ENCODE assay signal across 18 cellular contexts in the genomic region with DNA sequence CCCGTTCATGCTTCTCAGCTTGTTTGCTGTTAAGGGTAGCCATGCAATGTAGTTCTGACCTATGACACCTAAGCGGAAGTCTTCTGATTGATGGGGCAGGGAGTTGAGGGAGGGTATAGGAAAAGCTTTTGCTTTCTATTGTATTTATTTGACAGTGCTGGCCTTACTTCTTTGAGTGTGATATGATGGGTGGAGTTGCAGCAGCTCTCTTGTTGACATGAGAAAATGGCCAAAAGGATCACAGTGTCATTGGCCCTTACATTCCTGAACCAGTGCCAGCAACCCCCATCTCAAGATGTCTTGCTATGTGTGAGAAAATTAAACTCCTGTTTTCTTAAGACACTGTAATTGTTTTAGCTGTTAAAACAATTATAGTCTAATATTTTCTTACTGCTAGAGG.
DNase-seq lines count a peak whose midpoint lies in the region; ATAC-seq, FAIRE-seq and TF ChIP-seq lines count a peak whose summit lies in the region.
"Had no signal": no experiment of that assay in that cellular context is flagged by ENCODE, and none has a peak within 500 bp of the region (broad histone marks: within the 10 kb centered on the region; RNA-seq: fewer than 3 reads in every experiment).

No MANE protein-coding gene starts in this region.

- no peak for TF ChIP-seq POLR2A in IMR-90 (IDR thresholded peaks at IDR 0.05; ENCODE audit: low read depth, low read length)
- no peak for TF ChIP-seq POLR2A in endothelial cell of umbilical vein (IDR thresholded peaks at IDR 0.05; ENCODE audit: low read depth, low read length)

- no peak overlapping the region for H3K4me3 Mint-ChIP-seq in osteocyte (ENCODE audit: unreplicated experiment)
- no peak overlapping the region for H3K4me3 Mint-ChIP-seq in endothelial cell (ENCODE audit: unreplicated experiment)
- H3K4me3 Mint-ChIP-seq: CD4-positive, alpha-beta memory T cell; GM23338; H9 had no signal

- H3K27me3 Mint-ChIP-seq in osteocyte (ENCODE audit: unreplicated experiment) (no peaks in the 10 kb centered on the region), endothelial cell (ENCODE audit: unreplicated experiment) (peaks cover 3% of the 10 kb centered on the region)
- H3K27me3 Mint-ChIP-seq: CD4-positive, alpha-beta memory T cell had no signal

- TF ChIP-seq CTCF in IMR-90 (conservative IDR thresholded peaks at IDR 0.05; ENCODE audit: low read depth, low read length) (no peak), endothelial cell of umbilical vein (IDR thresholded peaks at IDR 0.05; ENCODE audit: extremely low read depth in 1 of 2, insufficient read depth in 1 of 2, low read depth in 1 of 2, low read length in 2 of 2) (no peak), osteocyte (IDR thresholded peaks at IDR 0.05) (no peak), endothelial cell (IDR thresholded peaks at IDR 0.05; ENCODE audit: unreplicated experiment) (no peak)

- 40% methylated on average over 1 of the region's 2 CpGs; no CpG with 5 or more reads in 1 of the 2 experiments for WGBS in IMR-90 (ENCODE audit: extremely low coverage in 2 of 2, insufficient read length in 1 of 2), 2 experiments

- H4K20me1 ChIP-seq in IMR-90 (ENCODE audit: insufficient read depth, low read length) = no peaks in the 10 kb centered on the region
- no peaks in the 10 kb centered on the region for H4K20me1 ChIP-seq in endothelial cell of umbilical vein (replicated peaks; ENCODE audit: control insufficient read depth, extremely low read depth, insufficient read depth, low read length)

- H3K27ac ChIP-seq in IMR-90 (ENCODE audit: insufficient read depth, low read length) = no peak overlapping the region
- H3K27ac ChIP-seq in endothelial cell of umbilical vein (ENCODE audit: insufficient read depth, low read depth, low read length) = no peak overlapping the region

- no peaks in the 10 kb centered on the region for H3K79me1 ChIP-seq in IMR-90 (ENCODE audit: low read depth in 1 of 2, low read length in 2 of 2)

- in situ Hi-C loops in IMR-90 (cut with MboI; ENCODE audit: low sequenced_read_pairs) = no loop called here

- no peak overlapping the region for H2AK9ac ChIP-seq in IMR-90 (replicated peaks; ENCODE audit: low read depth, low read length, poor library complexity)

- CTCF ChIA-PET in IMR-90 (lab: Yijun Ruan, JAX) = interaction anchor here (0.6 to 0.9 kb wide), 3 partner anchors 19 to 592 kb away, joined by 3 to 5 read pairs (median 3); no protein-coding TSS in a partner anchor
- CTCF ChIA-PET in endothelial cell of umbilical vein (lab: Charles Lee) = interaction anchor here (0.7 kb wide), 1 partner anchor 13 kb away, joined by 3 read pairs; no protein-coding TSS in a partner anchor

- H2AK5ac ChIP-seq in IMR-90 (ENCODE audit: low read depth, low read length) = 0 out of 2 replicates have a peak overlapping the region, but pooled peaks have one; percentile 33

- no peak for TF ChIP-seq RAD21 in IMR-90 (IDR thresholded peaks at IDR 0.05; ENCODE audit: low read length)

- H3K4me2 ChIP-seq in IMR-90 (ENCODE audit: low read depth, low read length) = no peak overlapping the region
- H3K4me2 ChIP-seq in endothelial cell of umbilical vein (ENCODE audit: insufficient read depth, low read length) = no peak overlapping the region
- H3K4me2 ChIP-seq: GM23338 had no signal

- no peak for DNase-seq in IMR-90
- DNase-seq in endothelial cell of umbilical vein (ENCODE audit: low read depth, low spot score) = peak; percentile 34
- no peak for DNase-seq in osteocyte (ENCODE audit: extremely low spot score, unreplicated experiment)
- DNase-seq in NCI-H2196 treated with DMSO at 0.1 percent for 48 hours (lab: John Stamatoyannopoulos, UW; ENCODE audit: unreplicated experiment) = no peak
- DNase-seq in NCI-H345 treated with DMSO at 0.1 percent for 48 hours (lab: John Stamatoyannopoulos, UW; ENCODE audit: unreplicated experiment) = no peak
- DNase-seq in endothelial cell (ENCODE audit: low spot score) = no peak
- DNase-seq in stimulated activated naive CD8-positive, alpha-beta T cell treated with anti-CD3 and anti-CD28 coated beads, Interleukin-15, Interleukin-2, amounts not matched to agents 100 U/mL and 50 U/mL, for 24 hours = no peak
- DNase-seq: C1 segment of cervical spinal cord; CD4-positive, alpha-beta memory T cell; COR-L47; DMS153; DND-41; EL; GDM1; H9 had no signal

- H3K79me2 ChIP-seq in endothelial cell of umbilical vein (ENCODE audit: control insufficient read depth, insufficient read depth, low read length) = no peaks in the 10 kb centered on the region

- H4K5ac ChIP-seq in IMR-90 (ENCODE audit: low read depth, low read length) = no peak overlapping the region

- intact Hi-C loops in IMR-90 (cut with micrococcal nuclease) (no loop called here), endothelial cell of umbilical vein (cut with micrococcal nuclease) (no loop called here)

- FAIRE-seq in endothelial cell of umbilical vein (lab: Jason Lieb, UNC) = no peak
- FAIRE-seq: GM12878 had no signal

- dilution Hi-C loops in IMR-90 (cut with HindIII; ENCODE audit: low sequenced_read_pairs, unreplicated experiment) (no loop called here), endothelial cell of umbilical vein (cut with MboI; ENCODE audit: extremely low pct_ligation_motif_present, low sequenced_read_pairs) (no loop called here)

- H3K9ac ChIP-seq in IMR-90 (ENCODE audit: low read depth, low read length) (no peak overlapping the region), endothelial cell of umbilical vein (replicated peaks; ENCODE audit: extremely low read depth, insufficient read depth, low read length) (no peak overlapping the region)

- H2BK20ac ChIP-seq in IMR-90 (ENCODE audit: low read depth, low read length) = no peak overlapping the region

- H3K36me3 Mint-ChIP-seq in osteocyte (ENCODE audit: unreplicated experiment) (peaks cover 2% of the 10 kb centered on the region), endothelial cell (ENCODE audit: low read depth, unreplicated experiment) (no peaks in the 10 kb centered on the region)
- H3K36me3 Mint-ChIP-seq: CD4-positive, alpha-beta memory T cell had no signal

- POLR2A ChIA-PET in IMR-90 (lab: Charles Lee; ENCODE audit: unreplicated experiment) = no interaction called here
- POLR2A ChIA-PET in endothelial cell of umbilical vein (lab: Charles Lee) = no interaction called here

- H3K4me3 ChIP-seq in IMR-90 (ENCODE audit: insufficient read depth, low read depth, low read length) (no peak overlapping the region), endothelial cell of umbilical vein (replicated peaks in 1 of 3; ENCODE audit: insufficient read depth in 1 of 3, low read depth in 1 of 3, low read length in 3 of 3) (no peak overlapping the region)
- H3K4me3 ChIP-seq: GM12878, GM23338 had no signal

- H3K23ac ChIP-seq in IMR-90 (ENCODE audit: low read depth, low read length) = no peak overlapping the region

- H3K4me1 ChIP-seq in IMR-90 (ENCODE audit: control insufficient read depth, insufficient read depth, low read length) = peaks cover 9% of the 10 kb centered on the region
- H3K4me1 ChIP-seq in endothelial cell of umbilical vein (ENCODE audit: control insufficient read depth, extremely low read depth, insufficient read depth, low read length) = peaks cover 3% of the 10 kb centered on the region

- H3K56ac ChIP-seq in IMR-90 (ENCODE audit: extremely low read depth, insufficient read depth, low read length) = no peak overlapping the region

- no peak overlapping the region for H3K4ac ChIP-seq in IMR-90 (ENCODE audit: low read depth, low read length)

- no peak overlapping the region for H2BK15ac ChIP-seq in IMR-90 (ENCODE audit: low read depth, low read length)

- H2AFZ ChIP-seq in IMR-90 (replicated peaks; ENCODE audit: low read length, poor library complexity) (no peak overlapping the region), endothelial cell of umbilical vein (ENCODE audit: low read depth, low read length) (no peak overlapping the region)
- H2AFZ ChIP-seq: GM23338 had no signal

- H4K91ac ChIP-seq in IMR-90 (ENCODE audit: insufficient read depth, low read depth, low read length) = no peak overlapping the region

- H3K9me3 ChIP-seq in IMR-90 (ENCODE audit: control insufficient read depth, insufficient read depth, low read length) (no peaks in the 10 kb centered on the region), endothelial cell of umbilical vein (replicated peaks; ENCODE audit: control insufficient read depth, insufficient read depth, low read length) (no peaks in the 10 kb centered on the region)

- no peak overlapping the region for H3K18ac ChIP-seq in IMR-90 (ENCODE audit: low read depth, low read length)

- peaks cover 6% of the 10 kb centered on the region for H3K9me3 Mint-ChIP-seq in osteocyte (ENCODE audit: unreplicated experiment)
- no peaks in the 10 kb centered on the region for H3K9me3 Mint-ChIP-seq in endothelial cell (ENCODE audit: unreplicated experiment)
- H3K9me3 Mint-ChIP-seq: GM23338, H9 had no signal

- BruUV-seq in IMR-90 (replicated peaks; lab: Mats Ljungman, UMichigan) (no TSS peak), endothelial cell of umbilical vein (replicated peaks; lab: Mats Ljungman, UMichigan) (no TSS peak)

- ATAC-seq in IMR-90 (ENCODE audit: low read depth) = no peak
- no peak for ATAC-seq in stimulated activated naive CD8-positive, alpha-beta T cell treated with anti-CD3 and anti-CD28 coated beads, Interleukin-15, Interleukin-2, amounts not matched to agents 100 U/mL and 50 U/mL, for 24 hours
- ATAC-seq: GM12878, GM23338, HCT116 had no signal

- H3K4me1 Mint-ChIP-seq in osteocyte (ENCODE audit: unreplicated experiment) (peaks cover 26% of the 10 kb centered on the region), endothelial cell (ENCODE audit: unreplicated experiment) (no peaks in the 10 kb centered on the region)
- H3K4me1 Mint-ChIP-seq: CD4-positive, alpha-beta memory T cell; GM23338; H9 had no signal

- H2BK5ac ChIP-seq in IMR-90 (ENCODE audit: low read depth, low read length, poor library complexity, severe bottlenecking) = no peak overlapping the region

- no peak overlapping the region for H2BK120ac ChIP-seq in IMR-90 (ENCODE audit: low read depth, low read length)

- H3K27ac Mint-ChIP-seq in osteocyte (ENCODE audit: unreplicated experiment) (peak overlapping the region; percentile 66), endothelial cell (ENCODE audit: unreplicated experiment) (no peak overlapping the region)
- H3K27ac Mint-ChIP-seq: CD4-positive, alpha-beta memory T cell; GM23338; H9 had no signal

- 0 out of 2 replicates have a peak overlapping the region, but pooled peaks have one; percentile 48 for H3K14ac ChIP-seq in IMR-90 (replicated peaks; ENCODE audit: low read depth, low read length)

- H4K8ac ChIP-seq in IMR-90 (ENCODE audit: low read depth in 2 of 2, low read length in 2 of 2) = no peak overlapping the region

- H3K27me3 ChIP-seq in IMR-90 (ENCODE audit: control insufficient read depth, insufficient read depth, low read length) (no peaks in the 10 kb centered on the region), endothelial cell of umbilical vein (ENCODE audit: control insufficient read depth in 2 of 2, insufficient read depth in 2 of 2, low read length in 2 of 2) (no peaks in the 10 kb centered on the region)

- H3K36me3 ChIP-seq in IMR-90 (ENCODE audit: control insufficient read depth, insufficient read depth, low read length) (no peaks in the 10 kb centered on the region), endothelial cell of umbilical vein (ENCODE audit: control insufficient read depth in 2 of 2, extremely low read depth in 1 of 2, insufficient read depth in 2 of 2, low read length in 2 of 2) (no peaks in the 10 kb centered on the region)

- H3K9me1 ChIP-seq in IMR-90 (ENCODE audit: insufficient read depth, low read length) (0 out of 2 replicates have a peak, but pooled peaks cover 7% of the 10 kb centered on the region), endothelial cell of umbilical vein (replicated peaks; ENCODE audit: control insufficient read depth, extremely low read depth, insufficient read depth, low read length) (no peaks in the 10 kb centered on the region)
